ENCODE assay signal across 1 cellular context in the genomic region with DNA sequence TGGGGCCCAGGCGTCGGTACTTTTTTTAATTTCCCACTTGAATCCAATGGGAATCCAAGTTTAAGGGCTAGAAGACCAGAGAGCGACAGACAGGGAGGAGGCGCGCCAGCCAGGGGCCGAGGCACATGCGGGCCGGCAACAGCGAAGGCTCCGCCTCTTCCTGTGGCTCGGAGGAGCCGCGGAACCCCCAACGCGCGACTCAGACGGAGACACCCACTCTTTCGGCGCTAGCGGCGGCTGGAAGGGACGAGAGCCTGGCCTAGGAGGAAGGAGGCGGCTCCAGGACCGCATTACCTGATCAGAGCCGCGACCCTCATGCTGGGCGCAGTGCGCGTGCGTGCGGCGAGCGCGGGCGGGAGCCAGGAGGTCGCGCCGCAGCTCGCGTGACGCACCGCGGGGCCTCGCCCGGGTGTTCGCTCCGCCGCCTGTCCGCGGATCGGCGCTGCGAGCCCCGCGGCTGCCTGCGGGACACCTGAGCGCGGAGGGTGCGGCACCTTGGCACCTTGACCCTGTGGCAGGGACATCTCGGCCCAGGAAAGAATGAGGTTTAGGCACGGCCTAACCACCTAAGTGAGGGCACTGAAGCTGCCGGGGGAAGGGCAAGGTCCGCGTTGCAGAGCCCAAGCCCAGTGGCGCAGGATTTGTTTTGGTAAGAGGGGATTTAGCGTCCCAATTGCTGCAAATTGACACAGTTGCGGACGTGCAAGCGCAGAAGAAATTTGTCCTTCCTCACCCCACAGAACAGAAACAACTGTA.
TF ChIP-seq lines count a peak whose summit lies in the region.

A gene with protein sequence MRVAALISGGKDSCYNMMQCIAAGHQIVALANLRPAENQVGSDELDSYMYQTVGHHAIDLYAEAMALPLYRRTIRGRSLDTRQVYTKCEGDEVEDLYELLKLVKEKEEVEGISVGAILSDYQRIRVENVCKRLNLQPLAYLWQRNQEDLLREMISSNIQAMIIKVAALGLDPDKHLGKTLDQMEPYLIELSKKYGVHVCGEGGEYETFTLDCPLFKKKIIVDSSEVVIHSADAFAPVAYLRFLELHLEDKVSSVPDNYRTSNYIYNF (minus strand): TSS at position 341 of the 756 bp plus-strand sequence. CDS start 24 bp downstream, at position 317.

TF ChIP-seq in SK-N-SH, 30 proteins besides CTCF, POLR2A, EP300 and RAD21 (continued from another document):
- TF ChIP-seq, protein P1, sequence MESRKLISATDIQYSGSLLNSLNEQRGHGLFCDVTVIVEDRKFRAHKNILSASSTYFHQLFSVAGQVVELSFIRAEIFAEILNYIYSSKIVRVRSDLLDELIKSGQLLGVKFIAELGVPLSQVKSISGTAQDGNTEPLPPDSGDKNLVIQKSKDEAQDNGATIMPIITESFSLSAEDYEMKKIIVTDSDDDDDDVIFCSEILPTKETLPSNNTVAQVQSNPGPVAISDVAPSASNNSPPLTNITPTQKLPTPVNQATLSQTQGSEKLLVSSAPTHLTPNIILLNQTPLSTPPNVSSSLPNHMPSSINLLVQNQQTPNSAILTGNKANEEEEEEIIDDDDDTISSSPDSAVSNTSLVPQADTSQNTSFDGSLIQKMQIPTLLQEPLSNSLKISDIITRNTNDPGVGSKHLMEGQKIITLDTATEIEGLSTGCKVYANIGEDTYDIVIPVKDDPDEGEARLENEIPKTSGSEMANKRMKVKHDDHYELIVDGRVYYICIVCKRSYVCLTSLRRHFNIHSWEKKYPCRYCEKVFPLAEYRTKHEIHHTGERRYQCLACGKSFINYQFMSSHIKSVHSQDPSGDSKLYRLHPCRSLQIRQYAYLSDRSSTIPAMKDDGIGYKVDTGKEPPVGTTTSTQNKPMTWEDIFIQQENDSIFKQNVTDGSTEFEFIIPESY (IDR thresholded peaks at IDR 0.05; ENCODE audit: borderline replicate concordance, low read depth), result peak; percentile 64; the same call in 1 of the 2 replicates
- TF ChIP-seq, protein P2, sequence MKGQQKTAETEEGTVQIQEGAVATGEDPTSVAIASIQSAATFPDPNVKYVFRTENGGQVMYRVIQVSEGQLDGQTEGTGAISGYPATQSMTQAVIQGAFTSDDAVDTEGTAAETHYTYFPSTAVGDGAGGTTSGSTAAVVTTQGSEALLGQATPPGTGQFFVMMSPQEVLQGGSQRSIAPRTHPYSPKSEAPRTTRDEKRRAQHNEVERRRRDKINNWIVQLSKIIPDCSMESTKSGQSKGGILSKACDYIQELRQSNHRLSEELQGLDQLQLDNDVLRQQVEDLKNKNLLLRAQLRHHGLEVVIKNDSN (IDR thresholded peaks at IDR 0.05; ENCODE audit: borderline replicate concordance, low read depth), result 0 out of 2 replicates have a peak, but pooled peaks have one; percentile 6
- TF ChIP-seq MXI1 (IDR thresholded peaks at IDR 0.05; ENCODE audit: low read depth, low read length) (peak; percentile 54; the same call in 1 of the 2 replicates), NFIC (IDR thresholded peaks at IDR 0.05; ENCODE audit: borderline replicate concordance) (0 out of 2 replicates have a peak, but pooled peaks have one; percentile 5), ELF1 (IDR thresholded peaks at IDR 0.05) (no peak), POLR2AphosphoS5 (IDR thresholded peaks at IDR 0.05; ENCODE audit: low read depth, low read length) (0 out of 2 replicates have a peak, but pooled peaks have one; percentile 26), TCF12 (IDR thresholded peaks at IDR 0.05) (no peak), FOXM1 (IDR thresholded peaks at IDR 0.05; ENCODE audit: low read depth) (no peak), FOXJ3 (CRISPR knock-in tag; IDR thresholded peaks at IDR 0.05) (no peak), RFX5 (IDR thresholded peaks at IDR 0.05; ENCODE audit: low read length) (no peak), YY1 (IDR thresholded peaks at IDR 0.05; ENCODE audit: low read depth) (peak; percentile 30; the same call in 1 of the 2 replicates), JUND (IDR thresholded peaks at IDR 0.05) (no peak), SMC3 (IDR thresholded peaks at IDR 0.05; ENCODE audit: low read depth, low read length) (no peak), GABPA (IDR thresholded peaks at IDR 0.05; ENCODE audit: low read depth) (peak; percentile 54), GATA2 (CRISPR knock-in tag; IDR thresholded peaks at IDR 0.05) (no peak), RXRA (IDR thresholded peaks at IDR 0.05; ENCODE audit: borderline replicate concordance, low read depth) (no peak), CHD2 (IDR thresholded peaks at IDR 0.05; ENCODE audit: low read length, partially characterized antibody) (peak; percentile 71)
- TF ChIP-seq, protein P3, sequence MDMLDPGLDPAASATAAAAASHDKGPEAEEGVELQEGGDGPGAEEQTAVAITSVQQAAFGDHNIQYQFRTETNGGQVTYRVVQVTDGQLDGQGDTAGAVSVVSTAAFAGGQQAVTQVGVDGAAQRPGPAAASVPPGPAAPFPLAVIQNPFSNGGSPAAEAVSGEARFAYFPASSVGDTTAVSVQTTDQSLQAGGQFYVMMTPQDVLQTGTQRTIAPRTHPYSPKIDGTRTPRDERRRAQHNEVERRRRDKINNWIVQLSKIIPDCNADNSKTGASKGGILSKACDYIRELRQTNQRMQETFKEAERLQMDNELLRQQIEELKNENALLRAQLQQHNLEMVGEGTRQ (IDR thresholded peaks at IDR 0.05; ENCODE audit: borderline replicate concordance, low read depth, low read length), result no peak
- TF ChIP-seq, protein P4, sequence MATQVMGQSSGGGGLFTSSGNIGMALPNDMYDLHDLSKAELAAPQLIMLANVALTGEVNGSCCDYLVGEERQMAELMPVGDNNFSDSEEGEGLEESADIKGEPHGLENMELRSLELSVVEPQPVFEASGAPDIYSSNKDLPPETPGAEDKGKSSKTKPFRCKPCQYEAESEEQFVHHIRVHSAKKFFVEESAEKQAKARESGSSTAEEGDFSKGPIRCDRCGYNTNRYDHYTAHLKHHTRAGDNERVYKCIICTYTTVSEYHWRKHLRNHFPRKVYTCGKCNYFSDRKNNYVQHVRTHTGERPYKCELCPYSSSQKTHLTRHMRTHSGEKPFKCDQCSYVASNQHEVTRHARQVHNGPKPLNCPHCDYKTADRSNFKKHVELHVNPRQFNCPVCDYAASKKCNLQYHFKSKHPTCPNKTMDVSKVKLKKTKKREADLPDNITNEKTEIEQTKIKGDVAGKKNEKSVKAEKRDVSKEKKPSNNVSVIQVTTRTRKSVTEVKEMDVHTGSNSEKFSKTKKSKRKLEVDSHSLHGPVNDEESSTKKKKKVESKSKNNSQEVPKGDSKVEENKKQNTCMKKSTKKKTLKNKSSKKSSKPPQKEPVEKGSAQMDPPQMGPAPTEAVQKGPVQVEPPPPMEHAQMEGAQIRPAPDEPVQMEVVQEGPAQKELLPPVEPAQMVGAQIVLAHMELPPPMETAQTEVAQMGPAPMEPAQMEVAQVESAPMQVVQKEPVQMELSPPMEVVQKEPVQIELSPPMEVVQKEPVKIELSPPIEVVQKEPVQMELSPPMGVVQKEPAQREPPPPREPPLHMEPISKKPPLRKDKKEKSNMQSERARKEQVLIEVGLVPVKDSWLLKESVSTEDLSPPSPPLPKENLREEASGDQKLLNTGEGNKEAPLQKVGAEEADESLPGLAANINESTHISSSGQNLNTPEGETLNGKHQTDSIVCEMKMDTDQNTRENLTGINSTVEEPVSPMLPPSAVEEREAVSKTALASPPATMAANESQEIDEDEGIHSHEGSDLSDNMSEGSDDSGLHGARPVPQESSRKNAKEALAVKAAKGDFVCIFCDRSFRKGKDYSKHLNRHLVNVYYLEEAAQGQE (IDR thresholded peaks at IDR 0.05; ENCODE audit: low read depth, low read length), result no peak; the same call in 1 of the 2 replicates
- TF ChIP-seq, protein P5, sequence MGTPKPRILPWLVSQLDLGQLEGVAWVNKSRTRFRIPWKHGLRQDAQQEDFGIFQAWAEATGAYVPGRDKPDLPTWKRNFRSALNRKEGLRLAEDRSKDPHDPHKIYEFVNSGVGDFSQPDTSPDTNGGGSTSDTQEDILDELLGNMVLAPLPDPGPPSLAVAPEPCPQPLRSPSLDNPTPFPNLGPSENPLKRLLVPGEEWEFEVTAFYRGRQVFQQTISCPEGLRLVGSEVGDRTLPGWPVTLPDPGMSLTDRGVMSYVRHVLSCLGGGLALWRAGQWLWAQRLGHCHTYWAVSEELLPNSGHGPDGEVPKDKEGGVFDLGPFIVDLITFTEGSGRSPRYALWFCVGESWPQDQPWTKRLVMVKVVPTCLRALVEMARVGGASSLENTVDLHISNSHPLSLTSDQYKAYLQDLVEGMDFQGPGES (IDR thresholded peaks at IDR 0.05; ENCODE audit: low read depth, low read length), result no peak
- TF ChIP-seq, protein P6, sequence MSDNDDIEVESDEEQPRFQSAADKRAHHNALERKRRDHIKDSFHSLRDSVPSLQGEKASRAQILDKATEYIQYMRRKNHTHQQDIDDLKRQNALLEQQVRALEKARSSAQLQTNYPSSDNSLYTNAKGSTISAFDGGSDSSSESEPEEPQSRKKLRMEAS (IDR thresholded peaks at IDR 0.05; ENCODE audit: low read depth), result peak; percentile 91
